In genomic region chr2:158975271-158975921, GRCh38 we compare ENCODE assay signal across 22 cellular contexts.
"Had no signal": no experiment of that assay in that cellular context is flagged by ENCODE, and none has a peak within 500 bp of the region (broad histone marks: within the 10 kb centered on the region; RNA-seq: fewer than 3 reads in every experiment).

No MANE protein-coding gene starts in this region.

- H3K4me1 ChIP-seq: psoas muscle, uterus had no signal

- H3K9me3 ChIP-seq: gastroesophageal sphincter, psoas muscle, sigmoid colon, stomach, upper lobe of left lung, uterus had no signal

- ATAC-seq: gastroesophageal sphincter; left colon; left ventricle myocardium superior; psoas muscle; stimulated activated naive B cell treated with anti-CD40 and anti-IgM and Interleukin-4, amounts not matched to agents 10 μg/mL and 1 μg/mL and 100 μg/mL, for 72 hours had no signal

- H3K4me3 Mint-ChIP-seq: endodermal cell; naive B cell; nephron progenitor cell; stimulated activated naive B cell treated with anti-CD40 and anti-IgM and Interleukin-4, amounts not matched to agents 10 μg/mL and 1 μg/mL and 100 μg/mL, for 72 hours had no signal

- H3K9me3 Mint-ChIP-seq: endodermal cell; naive B cell; stimulated activated naive B cell treated with anti-CD40 and anti-IgM and Interleukin-4, amounts not matched to agents 10 μg/mL and 1 μg/mL and 100 μg/mL, for 72 hours had no signal

- H3K27me3 ChIP-seq: gastroesophageal sphincter, sigmoid colon, stomach, upper lobe of left lung, uterus had no signal

- H3K4me3 ChIP-seq: coronary artery, gastroesophageal sphincter, lung, psoas muscle, sigmoid colon, skin epidermis, stomach, upper lobe of left lung, uterus had no signal

- H3K27ac ChIP-seq: coronary artery, gastroesophageal sphincter, psoas muscle, sigmoid colon, skin epidermis, stomach, upper lobe of left lung, uterus had no signal

- DNase-seq: effector CD4-positive, alpha-beta T cell; endodermal cell; glutamatergic neuron; kidney; left colon; left ventricle myocardium superior; mesendoderm; naive B cell; nephron progenitor cell; psoas muscle; sigmoid colon; stimulated activated CD4-positive, alpha-beta T cell treated with anti-CD3 and anti-CD28 coated beads, Interleukin-2, amount 100 ng/mL, for 24 hours; stimulated activated CD4-positive, alpha-beta T cell treated with anti-CD3 and anti-CD28 coated beads, Interleukin-4, amount 100 ng/mL, for 4 hours; stimulated activated naive B cell treated with anti-CD40 and anti-IgM and Interleukin-4, amounts not matched to agents 10 μg/mL and 1 μg/mL and 100 μg/mL, for 72 hours; stomach; upper lobe of left lung; uterus had no signal

- H3K36me3 ChIP-seq: gastroesophageal sphincter, sigmoid colon, stomach, upper lobe of left lung, uterus had no signal

- FAIRE-seq: endothelial cell of umbilical vein, kidney had no signal

- H3K36me3 Mint-ChIP-seq: naive B cell; stimulated activated naive B cell treated with anti-CD40 and anti-IgM and Interleukin-4, amounts not matched to agents 10 μg/mL and 1 μg/mL and 100 μg/mL, for 72 hours had no signal

- H3K27ac Mint-ChIP-seq: endodermal cell; nephron progenitor cell; stimulated activated naive B cell treated with anti-CD40 and anti-IgM and Interleukin-4, amounts not matched to agents 10 μg/mL and 1 μg/mL and 100 μg/mL, for 72 hours had no signal
